34 cellular contexts compared by ENCODE assay signal in the genomic region with DNA sequence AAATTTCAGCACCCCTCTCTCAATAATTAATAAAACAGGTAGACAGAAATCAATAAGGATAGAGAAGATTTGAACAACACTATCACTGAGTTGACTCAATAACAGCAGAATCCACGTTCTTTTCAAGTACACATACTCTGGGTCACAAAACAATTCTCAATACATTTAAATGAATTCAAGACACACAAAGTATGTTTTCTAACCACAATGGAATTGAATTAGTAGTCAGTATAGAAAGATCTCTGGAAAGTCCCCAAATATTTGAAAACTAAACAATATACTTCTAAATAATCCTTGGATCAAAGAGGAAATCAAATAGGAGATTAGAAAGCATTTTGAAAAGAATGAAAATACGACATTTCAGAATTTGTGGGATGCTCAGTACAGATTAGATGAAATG.
"Had no signal": no experiment of that assay in that cellular context is flagged by ENCODE, and none has a peak within 500 bp of the region (broad histone marks: within the 10 kb centered on the region; RNA-seq: fewer than 3 reads in every experiment).

No MANE protein-coding gene starts in this region.

- H3K4me1 Mint-ChIP-seq: activated naive CD8-positive, alpha-beta T cell treated with anti-CD3 and anti-CD28 coated beads for 36 hours had no signal

- H3K9me3 ChIP-seq: body of pancreas, breast epithelium had no signal

- H3K4me1 ChIP-seq: body of pancreas, breast epithelium had no signal

- H3K27me3 ChIP-seq: body of pancreas, brain microvascular endothelial cell, breast epithelium had no signal

- H3K9me3 Mint-ChIP-seq: activated B cell treated with CpG ODN at 0.5 μM for 24 hours; activated CD4-positive, alpha-beta memory T cell treated with anti-CD3 and anti-CD28 coated beads for 36 hours; activated CD4-positive, alpha-beta T cell treated with anti-CD3 and anti-CD28 coated beads, Interleukin-2, amount 10 ng/mL, durations not matched to agents 24 days and 14 days; activated naive CD4-positive, alpha-beta T cell treated with anti-CD3 and anti-CD28 coated beads for 36 hours; activated naive CD4-positive, alpha-beta T cell treated with anti-CD3 and anti-CD28 coated beads, Interleukin-2, amount 50 U/mL, for 72 hours; activated naive CD8-positive, alpha-beta T cell treated with anti-CD3 and anti-CD28 coated beads for 36 hours; activated T-cell treated with anti-CD3 and anti-CD28 coated beads, Interleukin-2, amount 50 U/mL, for 4 hours; activated T-cell treated with anti-CD3 and anti-CD28 coated beads, Interleukin-2, amount 50 U/mL, for 72 hours; activated T-helper 1 cell treated with anti-CD3 and anti-CD28 coated beads, Interleukin-12 subunit alpha, Interleukin-12 subunit beta, Interleukin-2, Interleukin-4 antibody, amounts not matched to agents 30 ng/mL and 10 ng/mL and 1 ng/mL, durations not matched to agents 14 hours and 24 hours and 36 hours; activated T-helper 17 cell treated with anti-CD3 and anti-CD28 coated beads, Interleukin-2, amount 50 U/mL, for 72 hours; T-helper 1 cell treated with Interleukin-12 subunit alpha and Interleukin-12 subunit beta and Interleukin-4 antibody, amounts not matched to agents 30 μg/mL and 1 μg/mL, for 36 hours; T-helper 2 cell treated with Interferon-gamma antibody and Interleukin-4, amounts not matched to agents 5 μg/mL and 100 μg/mL, for 36 hours had no signal

- H3K27ac ChIP-seq: body of pancreas, brain microvascular endothelial cell, breast epithelium, VCaP had no signal

- ATAC-seq: activated naive CD4-positive, alpha-beta T cell treated with anti-CD3 and anti-CD28 coated beads, Interleukin-2, amount 50 U/mL, for 72 hours; activated T-cell treated with anti-CD3 and anti-CD28 coated beads, Interleukin-2, amount 50 U/mL, for 4 hours; activated T-cell treated with anti-CD3 and anti-CD28 coated beads, Interleukin-2, amount 50 U/mL, for 72 hours; activated T-helper 17 cell treated with anti-CD3 and anti-CD28 coated beads, Interleukin-2, amount 50 U/mL, for 72 hours; body of pancreas had no signal

- H3K27ac Mint-ChIP-seq: activated B cell treated with CpG ODN at 0.5 μM for 24 hours; activated CD4-positive, alpha-beta memory T cell treated with anti-CD3 and anti-CD28 coated beads for 36 hours; activated CD4-positive, alpha-beta T cell treated with anti-CD3 and anti-CD28 coated beads, Interleukin-2, amount 10 ng/mL, durations not matched to agents 24 days and 14 days; activated naive CD4-positive, alpha-beta T cell treated with anti-CD3 and anti-CD28 coated beads for 36 hours; activated naive CD4-positive, alpha-beta T cell treated with anti-CD3 and anti-CD28 coated beads, Interleukin-2, amount 50 U/mL, for 72 hours; activated naive CD8-positive, alpha-beta T cell treated with anti-CD3 and anti-CD28 coated beads for 36 hours; activated T-cell treated with anti-CD3 and anti-CD28 coated beads, Interleukin-2, amount 50 U/mL, for 72 hours; activated T-helper 1 cell treated with anti-CD3 and anti-CD28 coated beads, Interleukin-12 subunit alpha, Interleukin-12 subunit beta, Interleukin-2, Interleukin-4 antibody, amounts not matched to agents 30 ng/mL and 10 ng/mL and 1 ng/mL, durations not matched to agents 14 hours and 24 hours and 36 hours; activated T-helper 17 cell treated with anti-CD3 and anti-CD28 coated beads, Interleukin-2, amount 50 U/mL, for 72 hours; T-helper 1 cell treated with Interleukin-12 subunit alpha and Interleukin-12 subunit beta and Interleukin-4 antibody, amounts not matched to agents 30 μg/mL and 1 μg/mL, for 36 hours; T-helper 2 cell treated with Interferon-gamma antibody and Interleukin-4, amounts not matched to agents 5 μg/mL and 100 μg/mL, for 36 hours had no signal

- H3K4me3 Mint-ChIP-seq: activated B cell treated with CpG ODN at 0.5 μM for 24 hours; activated CD4-positive, alpha-beta memory T cell treated with anti-CD3 and anti-CD28 coated beads for 36 hours; activated CD4-positive, alpha-beta T cell treated with anti-CD3 and anti-CD28 coated beads, Interleukin-2, amount 10 ng/mL, durations not matched to agents 24 days and 14 days; activated naive CD4-positive, alpha-beta T cell treated with anti-CD3 and anti-CD28 coated beads for 36 hours; activated naive CD8-positive, alpha-beta T cell treated with anti-CD3 and anti-CD28 coated beads for 36 hours; activated T-cell treated with anti-CD3 and anti-CD28 coated beads, Interleukin-2, amount 50 U/mL, for 4 hours; activated T-cell treated with anti-CD3 and anti-CD28 coated beads, Interleukin-2, amount 50 U/mL, for 72 hours; activated T-helper 1 cell treated with anti-CD3 and anti-CD28 coated beads, Interleukin-12 subunit alpha, Interleukin-12 subunit beta, Interleukin-2, Interleukin-4 antibody, amounts not matched to agents 30 ng/mL and 10 ng/mL and 1 ng/mL, durations not matched to agents 14 hours and 24 hours and 36 hours; activated T-helper 17 cell treated with anti-CD3 and anti-CD28 coated beads, Interleukin-2, amount 50 U/mL, for 72 hours; T-helper 1 cell treated with Interleukin-12 subunit alpha and Interleukin-12 subunit beta and Interleukin-4 antibody, amounts not matched to agents 30 μg/mL and 1 μg/mL, for 36 hours; T-helper 2 cell treated with Interferon-gamma antibody and Interleukin-4, amounts not matched to agents 5 μg/mL and 100 μg/mL, for 36 hours had no signal

- H3K4me3 ChIP-seq: body of pancreas, breast epithelium had no signal

- H3K27me3 Mint-ChIP-seq: activated B cell treated with CpG ODN at 0.5 μM for 24 hours; activated naive CD8-positive, alpha-beta T cell treated with anti-CD3 and anti-CD28 coated beads for 36 hours; activated T-helper 17 cell treated with anti-CD3 and anti-CD28 coated beads, Interleukin-2, amount 50 U/mL, for 72 hours had no signal

- H3K36me3 ChIP-seq: brain microvascular endothelial cell, breast epithelium had no signal

- DNase-seq: activated B cell treated with CpG ODN at 0.5 μM for 24 hours; activated CD4-positive, alpha-beta memory T cell treated with anti-CD3 and anti-CD28 coated beads for 36 hours; activated CD4-positive, alpha-beta T cell treated with anti-CD3 and anti-CD28 coated beads for 4 hours; activated CD4-positive, alpha-beta T cell treated with anti-CD3 and anti-CD28 coated beads, Interleukin-2, amount 10 ng/mL, durations not matched to agents 24 days and 14 days; activated CD4-positive, alpha-beta T cell treated with anti-CD3 and anti-CD28 coated beads, Interleukin-2, amount 50 U/mL, for 1 hour; activated CD4-positive, alpha-beta T cell treated with anti-CD3 and anti-CD28 coated beads, Interleukin-2, amount 50 U/mL, for 4 hours; activated CD4-positive, CD25-positive, alpha-beta regulatory T cell treated with anti-CD3 and anti-CD28 coated beads, Interleukin-2, amount 50 U/mL, for 72 hours; activated CD8-positive, alpha-beta memory T cell treated with anti-CD3 and anti-CD28 coated beads, Interleukin-2, amount 50 U/mL, for 4 hours; activated gamma-delta T cell treated with Interleukin-2 at 50 U/mL for 16 hours; activated naive CD4-positive, alpha-beta T cell; activated naive CD4-positive, alpha-beta T cell treated with anti-CD3 and anti-CD28 coated beads for 36 hours; activated naive CD4-positive, alpha-beta T cell treated with anti-CD3 and anti-CD28 coated beads, Interleukin-2, amount 50 U/mL, for 16 hours; activated naive CD8-positive, alpha-beta T cell treated with anti-CD3 and anti-CD28 coated beads for 36 hours; activated T-cell treated with anti-CD3 and anti-CD28 coated beads for 4 hours; activated T-cell treated with anti-CD3 and anti-CD28 coated beads, Interleukin-2, amount 50 U/mL, for 1 hour; activated T-cell treated with anti-CD3 and anti-CD28 coated beads, Interleukin-2, amount 50 U/mL, for 4 hours; activated T-cell treated with anti-CD3 and anti-CD28 coated beads, Interleukin-2, amount 50 U/mL, for 72 hours; aorta; body of pancreas; brain microvascular endothelial cell; central memory CD4-positive, alpha-beta T cell; SW 1271; T-helper 1 cell; T-helper 2 cell; T-helper 9 cell had no signal

- H3K36me3 Mint-ChIP-seq: activated CD4-positive, alpha-beta memory T cell treated with anti-CD3 and anti-CD28 coated beads for 36 hours; activated naive CD4-positive, alpha-beta T cell treated with anti-CD3 and anti-CD28 coated beads, Interleukin-2, amount 50 U/mL, for 72 hours; activated naive CD8-positive, alpha-beta T cell treated with anti-CD3 and anti-CD28 coated beads for 36 hours had no signal

- FAIRE-seq: astrocyte, TTC549 had no signal
